Comparison of ENCODE assay signal across 8 cellular contexts in genomic region chr19:18636183-18636968, GRCh38. TPM values are rescaled to one million over a fixed set of nuclear protein-coding genes. Genes with fewer than 3 reads are reported as not detected.
DNase-seq lines count a peak whose midpoint lies in the region; ATAC-seq and TF ChIP-seq lines count a peak whose summit lies in the region.

No MANE protein-coding gene starts in this region.

- TF ChIP-seq CTCF in esophagus squamous epithelium (IDR thresholded peaks at IDR 0.05), result peak in 1 of 6 experiments; percentile 6

- in situ Hi-C loops in KBM-7 (cut with MboI; ENCODE audit: low pct_unique_long_range_greater_than_20kb, low sequenced_read_pairs), result no loop called here

- peak overlapping the region; percentile 69 to 91 (median 78) for H3K4me3 ChIP-seq in esophagus squamous epithelium
- H3K4me3 ChIP-seq in muscle layer of duodenum (ENCODE audit: low read depth in 1 of 2, low read length in 2 of 2), result peak overlapping the region; percentile 42 to 88

- H3K27me3 ChIP-seq in esophagus squamous epithelium (peaks cover 0 to 4% (median 0%) of the 10 kb centered on the region in 4 donors), muscle layer of duodenum (ENCODE audit: low read depth, low read length) (no peaks in the 10 kb centered on the region)

- 1 to 2% methylated on average over 27 to 31 of the region's 44 CpGs for WGBS in esophagus squamous epithelium, 2 donors

- H3K4me1 ChIP-seq in esophagus squamous epithelium (peaks cover 23 to 52% (median 27%) of the 10 kb centered on the region in 3 donors), muscle layer of duodenum (ENCODE audit: control insufficient read depth in 1 of 2, insufficient read depth in 2 of 2, low read length in 2 of 2) (peaks cover 6 to 17% of the 10 kb centered on the region in 2 donors)

- TF ChIP-seq POLR2A in esophagus squamous epithelium (IDR thresholded peaks at IDR 0.05), result no peak

- peak; percentile 80 for ATAC-seq in GM21723 (IDR thresholded peaks at IDR 0.05; ENCODE audit: unreplicated experiment)

- DNase-seq in DMS114 treated with DMSO at 0.1 percent for 48 hours (lab: John Stamatoyannopoulos, UW; ENCODE audit: unreplicated experiment) (peak; percentile 91), KBM-7 (peak; percentile 97), esophagus squamous epithelium (lab: John Stamatoyannopoulos, UW) (peak; percentile 92)
- DNase-seq in activated T-cell treated with anti-CD3 and anti-CD28 coated beads, Interleukin-2, amount 50 U/mL, for 48 hours, result peak; percentile 100
- peak; percentile 98 to 100 for DNase-seq in stimulated activated CD8-positive, alpha-beta memory T cell treated with anti-CD3 and anti-CD28 coated beads, Interleukin-7, amount 100 ng/mL, for 1 hour (ENCODE audit: low read depth in 2 of 2)

- H3K9me3 ChIP-seq in esophagus squamous epithelium, result no peaks in the 10 kb centered on the region
- H3K9me3 ChIP-seq in muscle layer of duodenum (ENCODE audit: control insufficient read depth in 1 of 2, low read length in 2 of 2), result no peaks in the 10 kb centered on the region

- intact Hi-C loops in esophagus squamous epithelium (cut with DNase I), result no loop called here

- no peaks in the 10 kb centered on the region for H3K36me3 ChIP-seq in esophagus squamous epithelium
- no peaks in the 10 kb centered on the region for H3K36me3 ChIP-seq in muscle layer of duodenum (ENCODE audit: control insufficient read depth in 1 of 2, insufficient read depth in 2 of 2, low read length in 2 of 2)

- H3K27ac ChIP-seq in esophagus squamous epithelium, result peak overlapping the region; percentile 75 to 92 (median 87)
- H3K27ac ChIP-seq in muscle layer of duodenum (ENCODE audit: low read length), result no peak overlapping the region

TF ChIP-seq in PFSK-1, 5 proteins besides CTCF, POLR2A, EP300 and RAD21:
- TF ChIP-seq FOXP2 (optimal IDR thresholded peaks at IDR 0.05; ENCODE audit: borderline replicate concordance, extremely low read depth, extremely low read length, insufficient read depth) (peak; percentile 29), REST (IDR thresholded peaks at IDR 0.05; ENCODE audit: insufficient read depth in 1 of 2, low read depth in 2 of 2, low read length in 2 of 2) (no peak)

RNA-seq across cellular contexts. Expression of gene KLHL26, which starts 0.5 kb away (rescaled TPM):
- polyA plus RNA-seq in PFSK-1 (2012; ENCODE audit: insufficient read length, low read depth), result 17.7 TPM
- total RNA-seq in esophagus squamous epithelium, result 1 to 10 TPM; 1.6 to 6.6 (median 3.4) TPM

RNA-seq across cellular contexts. Expression of gene TMEM59L, which starts 23.7 kb away (rescaled TPM):
- 6.9 TPM for polyA plus RNA-seq in PFSK-1 (2012; ENCODE audit: insufficient read length, low read depth)
- 1 to 10 TPM in 1 of 4 donors, under 1 TPM in 1, not detected in 2; 0.18 to 2.7 TPM for total RNA-seq in esophagus squamous epithelium

RNA-seq across cellular contexts. Expression of gene CRLF1, which starts 29.8 kb away (rescaled TPM):
- polyA plus RNA-seq in PFSK-1 (2012; ENCODE audit: insufficient read length, low read depth), result 10.1 TPM
- total RNA-seq in esophagus squamous epithelium, result 10 to 100 TPM; 13.2 to 82.6 (median 19.3) TPM

RNA-seq across cellular contexts. Expression of gene CRTC1, which starts 47.1 kb away (rescaled TPM):
- polyA plus RNA-seq in PFSK-1 (2012; ENCODE audit: insufficient read length, low read depth), result 26.7 TPM
- total RNA-seq in esophagus squamous epithelium, result 1 to 10 TPM; 1.8 to 3.6 (median 2.1) TPM

RNA-seq across cellular contexts. Expression of gene REX1BD, which starts 47.8 kb away (rescaled TPM):
- polyA plus RNA-seq in PFSK-1 (2012; ENCODE audit: insufficient read length, low read depth), result 155 TPM
- 10 to 100 TPM; 46.8 to 69.0 (median 56.6) TPM for total RNA-seq in esophagus squamous epithelium
